ENCODE assay signal across 17 cellular contexts in the genomic region with DNA sequence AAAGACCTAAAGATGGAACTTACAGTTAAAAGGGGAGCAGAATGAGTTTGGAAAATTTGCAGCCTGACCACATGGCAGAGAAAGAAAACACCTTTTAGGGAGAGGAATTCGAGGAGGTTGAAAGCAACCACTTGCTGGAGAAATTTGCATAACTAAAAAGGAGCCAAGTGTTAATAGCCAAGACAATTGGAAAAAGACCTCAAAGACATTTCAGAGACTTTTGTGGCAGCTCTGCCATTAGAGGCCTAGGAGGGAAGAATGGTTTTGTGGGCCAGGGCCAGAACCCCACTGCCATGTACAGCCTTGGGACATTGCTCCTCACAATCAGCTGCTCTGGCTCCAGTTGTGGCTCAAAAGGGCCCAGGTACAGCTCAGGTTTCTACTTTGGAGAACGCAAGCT.
DNase-seq lines count a peak whose midpoint lies in the region; ATAC-seq, FAIRE-seq and TF ChIP-seq lines count a peak whose summit lies in the region.
"Had no signal": no experiment of that assay in that cellular context is flagged by ENCODE, and none has a peak within 500 bp of the region (broad histone marks: within the 10 kb centered on the region; RNA-seq: fewer than 3 reads in every experiment).

No MANE protein-coding gene starts in this region.

- DNase-seq in H9 (peak; percentile 57), WTC11 (ENCODE audit: low spot score) (no peak), iPS DF 4.7 (ENCODE audit: extremely low read depth, low spot score) (peak; percentile 44), mesendoderm (peak; percentile 22), RCC 7860 (ENCODE audit: low spot score) (no peak), ascending aorta (ENCODE audit: low spot score in 2 of 2) (no peak), osteocyte (ENCODE audit: extremely low spot score, unreplicated experiment) (no peak)
- DNase-seq: ACHN; CD4-positive, CD25-positive, alpha-beta regulatory T cell; DMS53; GM23248 had no signal

- WGBS in H9 (ENCODE audit: extremely low coverage, insufficient read length, low lambda C conversion rate) = no CpG with 5 or more reads among the region's 2 CpGs
- WGBS in mesendoderm (ENCODE audit: extremely low coverage, insufficient coverage, low lambda C conversion rate) = no CpG with 5 or more reads among the region's 2 CpGs

- H3K36me3 Mint-ChIP-seq in H9 (ENCODE audit: insufficient read depth in 1 of 3, low read depth in 3 of 3) = peaks cover 0 to 4% (median 0%) of the 10 kb centered on the region in 3 experiments; a peak in 2 of 7 replicates
- H3K36me3 Mint-ChIP-seq in WTC11 = peaks cover 15% of the 10 kb centered on the region
- no peaks in the 10 kb centered on the region for H3K36me3 Mint-ChIP-seq in osteocyte (ENCODE audit: unreplicated experiment)
- H3K36me3 Mint-ChIP-seq: CD4-positive, CD25-positive, alpha-beta regulatory T cell had no signal

- H4K8ac ChIP-seq in H9 (replicated peaks; ENCODE audit: insufficient read length, low read depth, low read length) = no peak overlapping the region
- no peak overlapping the region for H4K8ac ChIP-seq in mesendoderm (ENCODE audit: low read depth, low read length)

- H2BK12ac ChIP-seq in H9 (ENCODE audit: insufficient read length, low read depth, low read length) = no peak overlapping the region

- no peak overlapping the region for H2AFZ ChIP-seq in H9 (ENCODE audit: low read length)
- H2AFZ ChIP-seq: GM23248 had no signal

- H4K5ac ChIP-seq in H9 (ENCODE audit: insufficient read length, low read depth, low read length) (no peak overlapping the region), mesendoderm (ENCODE audit: low read length) (no peak overlapping the region)

- no peaks in the 10 kb centered on the region for H3K9me3 ChIP-seq in H9 (ENCODE audit: control insufficient read depth, low read depth, low read length)
- H3K9me3 ChIP-seq in ascending aorta = no peaks in the 10 kb centered on the region
- H3K9me3 ChIP-seq: BLaER1 treated with 17β-estradiol and CSF1 and Interleukin-3, amounts not matched to agents 10 nM and 100 nM; HAP-1 had no signal

- no peak overlapping the region for H3K18ac ChIP-seq in H9 (ENCODE audit: insufficient read length, low read depth, low read length)
- peak overlapping the region; percentile 61 for H3K18ac ChIP-seq in mesendoderm (ENCODE audit: low read length)

- H2BK120ac ChIP-seq in H9 (ENCODE audit: low read depth, low read length, poor library complexity, severe bottlenecking) (no peak overlapping the region), mesendoderm (ENCODE audit: low read depth, low read length) (no peak overlapping the region)

- H3K27me3 Mint-ChIP-seq in H9 (ENCODE audit: low read depth) (peaks cover 16% of the 10 kb centered on the region), WTC11 (ENCODE audit: low read depth) (peaks cover 18% of the 10 kb centered on the region), osteocyte (ENCODE audit: unreplicated experiment) (no peaks in the 10 kb centered on the region)

- ATAC-seq in WTC11 (peak; percentile 74), HG03045 (IDR thresholded peaks at IDR 0.05; ENCODE audit: unreplicated experiment) (no peak)
- ATAC-seq: HepG2 had no signal

- H3K56ac ChIP-seq in H9 (ENCODE audit: insufficient read length, low read depth, low read length) = no peak overlapping the region
- no peak overlapping the region for H3K56ac ChIP-seq in mesendoderm (ENCODE audit: low read length)

- no peaks in the 10 kb centered on the region for H4K20me1 ChIP-seq in H9 (ENCODE audit: control insufficient read depth, insufficient read depth, insufficient read length)
- H4K20me1 ChIP-seq: BLaER1 treated with 17β-estradiol and CSF1 and Interleukin-3, amounts not matched to agents 10 nM and 100 nM had no signal

- H3K4ac ChIP-seq in H9 (ENCODE audit: low read depth, low read length) (no peak overlapping the region), mesendoderm (ENCODE audit: low read depth, low read length) (no peak overlapping the region)

- H3K14ac ChIP-seq in H9 (ENCODE audit: insufficient read depth, low read length) = no peak overlapping the region

- H2BK15ac ChIP-seq in H9 (ENCODE audit: low read depth, low read length) = no peak overlapping the region
- H2BK15ac ChIP-seq in mesendoderm (replicated peaks; ENCODE audit: low read depth) = no peak overlapping the region

- H3K4me1 Mint-ChIP-seq in H9 (peaks cover 23 to 32% of the 10 kb centered on the region in 2 experiments), WTC11 (peaks cover 27% of the 10 kb centered on the region), osteocyte (ENCODE audit: unreplicated experiment) (no peaks in the 10 kb centered on the region)
- H3K4me1 Mint-ChIP-seq: CD4-positive, CD25-positive, alpha-beta regulatory T cell had no signal

- no peak overlapping the region for H2BK20ac ChIP-seq in H9 (ENCODE audit: low read depth, low read length, poor library complexity, severe bottlenecking)

- H3K27me3 ChIP-seq in H9 (ENCODE audit: insufficient read depth, low read length) = no peaks in the 10 kb centered on the region
- H3K27me3 ChIP-seq in mesendoderm (ENCODE audit: insufficient read depth, low read length, poor library complexity) = no peaks in the 10 kb centered on the region
- no peaks in the 10 kb centered on the region for H3K27me3 ChIP-seq in ascending aorta
- H3K27me3 ChIP-seq: BLaER1 treated with 17β-estradiol and CSF1 and Interleukin-3, amounts not matched to agents 10 nM and 100 nM had no signal

- H3K4me1 ChIP-seq in H9 (ENCODE audit: insufficient read depth, low read length) = peaks cover 7% of the 10 kb centered on the region; the same call in 1 of the 2 replicates
- H3K4me1 ChIP-seq in mesendoderm (ENCODE audit: control insufficient read depth, low read depth, low read length) = no peaks in the 10 kb centered on the region
- H3K4me1 ChIP-seq in ascending aorta = no peaks in the 10 kb centered on the region
- H3K4me1 ChIP-seq: HAP-1 had no signal

- no peak overlapping the region for H4K91ac ChIP-seq in H9 (ENCODE audit: insufficient read length, low read depth, low read length)

- H3K9ac ChIP-seq in H9 (ENCODE audit: extremely low read depth, insufficient read length, low read length) (no peak overlapping the region), mesendoderm (ENCODE audit: low read length) (no peak overlapping the region)
- H3K9ac ChIP-seq: BLaER1 treated with 17β-estradiol and CSF1 and Interleukin-3, amounts not matched to agents 10 nM and 100 nM; GM23248 had no signal

- H2AK5ac ChIP-seq in H9 (ENCODE audit: insufficient read length, low read length) = no peak overlapping the region
- no peak overlapping the region for H2AK5ac ChIP-seq in mesendoderm (ENCODE audit: low read length)

- CTCF ChIA-PET in WTC11 (lab: Charles Lee) = no interaction called here

- H3K79me1 ChIP-seq in H9 (ENCODE audit: insufficient read depth, low read depth, low read length, poor library complexity, severe bottlenecking) = no peaks in the 10 kb centered on the region
- H3K79me1 ChIP-seq in mesendoderm (ENCODE audit: low read length) = no peaks in the 10 kb centered on the region

- H3K23me2 ChIP-seq in H9 (ENCODE audit: insufficient read length, low read depth, low read length, poor library complexity, severe bottlenecking) = peaks cover 2% of the 10 kb centered on the region

- H3K23ac ChIP-seq in H9 (ENCODE audit: insufficient read length, low read depth, low read length) = no peak overlapping the region
- no peak overlapping the region for H3K23ac ChIP-seq in mesendoderm (ENCODE audit: low read length)

- no peak for FAIRE-seq in RCC 7860 (lab: Jason Lieb, UNC)
- FAIRE-seq: GM18507, HepG2 had no signal

- no peak overlapping the region for H3T11ph ChIP-seq in H9 (ENCODE audit: low read length)

- 0 out of 5 replicates have a peak overlapping the region, but pooled peaks of 1 of the 2 experiments have one; percentile 11 for H3K4me3 Mint-ChIP-seq in H9
- H3K4me3 Mint-ChIP-seq in WTC11 = no peak overlapping the region
- no peak overlapping the region for H3K4me3 Mint-ChIP-seq in osteocyte (ENCODE audit: unreplicated experiment)
- H3K4me3 Mint-ChIP-seq: CD4-positive, CD25-positive, alpha-beta regulatory T cell had no signal

- H3K4me2 ChIP-seq in H9 (ENCODE audit: insufficient read depth, insufficient read length, low read length) = peak overlapping the region; percentile 13
- no peak overlapping the region for H3K4me2 ChIP-seq in mesendoderm (ENCODE audit: low read length)
- H3K4me2 ChIP-seq: BLaER1 treated with 17β-estradiol and CSF1 and Interleukin-3, amounts not matched to agents 10 nM and 100 nM had no signal

- H3K36me3 ChIP-seq in mesendoderm (ENCODE audit: control insufficient read depth, insufficient read depth, low read length) = no peaks in the 10 kb centered on the region
- no peaks in the 10 kb centered on the region for H3K36me3 ChIP-seq in ascending aorta
- H3K36me3 ChIP-seq: BLaER1 treated with 17β-estradiol and CSF1 and Interleukin-3, amounts not matched to agents 10 nM and 100 nM; HAP-1 had no signal

- POLR2A ChIA-PET in WTC11 (lab: Charles Lee) = no interaction called here

- H3K27ac ChIP-seq in H9 (ENCODE audit: insufficient read length, low read depth, low read length) (no peak overlapping the region), mesendoderm (ENCODE audit: low read depth, low read length) (no peak overlapping the region), ascending aorta (no peak overlapping the region)
- H3K27ac ChIP-seq: BLaER1 treated with 17β-estradiol and CSF1 and Interleukin-3, amounts not matched to agents 10 nM and 100 nM; GM23248; HL-60 had no signal

- H3K9me3 Mint-ChIP-seq in H9 (no peaks in the 10 kb centered on the region), WTC11 (peaks cover 34% of the 10 kb centered on the region), osteocyte (ENCODE audit: unreplicated experiment) (no peaks in the 10 kb centered on the region)
- H3K9me3 Mint-ChIP-seq: CD4-positive, CD25-positive, alpha-beta regulatory T cell had no signal

- H3K79me2 ChIP-seq in H9 (ENCODE audit: insufficient read depth, low read length) (no peaks in the 10 kb centered on the region), mesendoderm (ENCODE audit: control insufficient read depth, insufficient read depth, low read length) (no peaks in the 10 kb centered on the region)

- H2BK5ac ChIP-seq in H9 (ENCODE audit: insufficient read length, low read length) (no peak overlapping the region), mesendoderm (ENCODE audit: low read length) (no peak overlapping the region)

- TF ChIP-seq CTCF in H9 (conservative IDR thresholded peaks at IDR 0.05) (no peak), WTC11 (IDR thresholded peaks at IDR 0.05) (no peak), ascending aorta (IDR thresholded peaks at IDR 0.05) (no peak), osteocyte (IDR thresholded peaks at IDR 0.05) (no peak)

- no peak overlapping the region for H3K27ac Mint-ChIP-seq in H9
- peak overlapping the region; percentile 20; the same call in 1 of the 2 replicates for H3K27ac Mint-ChIP-seq in WTC11
- no peak overlapping the region for H3K27ac Mint-ChIP-seq in osteocyte (ENCODE audit: unreplicated experiment)
- H3K27ac Mint-ChIP-seq: CD4-positive, CD25-positive, alpha-beta regulatory T cell had no signal

- intact Hi-C loops in ascending aorta (cut with DNase I) = no loop called here

- H3K4me3 ChIP-seq in mesendoderm (ENCODE audit: low read length) (no peak overlapping the region), ascending aorta (no peak overlapping the region)
- H3K4me3 ChIP-seq: BLaER1 treated with 17β-estradiol and CSF1 and Interleukin-3, amounts not matched to agents 10 nM and 100 nM; GM23248; HAP-1 had no signal

Comparison
In these comparisons a context has a peak if more than half of its experiments do, and no peak if none do; other contexts are left out.
1. DNase-seq: peak in H9 (single experiment), iPS DF 4.7 (single experiment) and mesendoderm (single experiment); none in WTC11 (single experiment), RCC 7860 (single experiment), ascending aorta (0 of 2) and osteocyte (single experiment).